In the genomic region with DNA sequence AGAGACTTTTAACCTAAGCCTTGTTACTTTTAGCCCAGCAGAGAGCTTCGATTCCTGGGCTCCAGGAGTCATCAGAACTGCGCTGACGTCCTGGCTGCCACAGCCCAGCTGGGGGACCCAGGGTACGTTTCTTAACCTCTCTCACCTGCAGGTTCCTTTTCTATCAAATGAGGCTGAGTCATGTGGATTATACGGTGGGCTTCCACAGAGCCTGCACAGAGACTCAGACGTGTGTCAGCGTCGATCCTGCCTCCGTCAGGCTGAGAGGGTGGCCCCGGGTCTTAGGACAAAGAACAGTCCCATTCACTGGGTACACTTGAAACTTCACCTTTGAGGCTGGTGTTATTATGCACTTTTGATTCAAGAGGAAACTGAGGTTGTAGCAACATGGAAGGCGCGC, we compare ENCODE assay signal across 1 cellular context.
TF ChIP-seq lines count a peak whose summit lies in the region.

No MANE protein-coding gene starts in this region.

TF ChIP-seq in H1, 55 proteins besides CTCF, POLR2A, EP300 and RAD21:
- no peak for TF ChIP-seq KDM4A (IDR thresholded peaks at IDR 0.05; ENCODE audit: low read depth, low read length, severe bottlenecking)
- TF ChIP-seq SIX5 (IDR thresholded peaks at IDR 0.05; ENCODE audit: low read depth, low read length): no peak
- no peak for TF ChIP-seq CHD2 (IDR thresholded peaks at IDR 0.05; ENCODE audit: low read length)
- no peak for TF ChIP-seq ASH2L (IDR thresholded peaks at IDR 0.05; ENCODE audit: low read length)
- TF ChIP-seq CHD1 (IDR thresholded peaks at IDR 0.05; ENCODE audit: low read depth, low read length): no peak
- TF ChIP-seq BRCA1 (IDR thresholded peaks at IDR 0.05; ENCODE audit: low read depth, low read length): no peak
- TF ChIP-seq SAP30 (IDR thresholded peaks at IDR 0.05; ENCODE audit: insufficient read depth, insufficient replicate concordance, low read length): no peak
- no peak for TF ChIP-seq TBP (IDR thresholded peaks at IDR 0.05; ENCODE audit: low read depth, low read length)
- no peak for TF ChIP-seq RNF2 (IDR thresholded peaks at IDR 0.05; ENCODE audit: borderline replicate concordance, low read depth, low read length, missing control alignments, poor library complexity, severe bottlenecking)
- TF ChIP-seq RXRA (IDR thresholded peaks at IDR 0.05; ENCODE audit: insufficient read depth, low read depth, low read length): no peak
- TF ChIP-seq, protein P1, sequence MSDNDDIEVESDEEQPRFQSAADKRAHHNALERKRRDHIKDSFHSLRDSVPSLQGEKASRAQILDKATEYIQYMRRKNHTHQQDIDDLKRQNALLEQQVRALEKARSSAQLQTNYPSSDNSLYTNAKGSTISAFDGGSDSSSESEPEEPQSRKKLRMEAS (IDR thresholded peaks at IDR 0.05): no peak
- TF ChIP-seq TCF12 (IDR thresholded peaks at IDR 0.05; ENCODE audit: low read depth, low read length): no peak
- TF ChIP-seq, protein P2, sequence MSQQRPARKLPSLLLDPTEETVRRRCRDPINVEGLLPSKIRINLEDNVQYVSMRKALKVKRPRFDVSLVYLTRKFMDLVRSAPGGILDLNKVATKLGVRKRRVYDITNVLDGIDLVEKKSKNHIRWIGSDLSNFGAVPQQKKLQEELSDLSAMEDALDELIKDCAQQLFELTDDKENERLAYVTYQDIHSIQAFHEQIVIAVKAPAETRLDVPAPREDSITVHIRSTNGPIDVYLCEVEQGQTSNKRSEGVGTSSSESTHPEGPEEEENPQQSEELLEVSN (IDR thresholded peaks at IDR 0.05): no peak
- TF ChIP-seq, protein P3, sequence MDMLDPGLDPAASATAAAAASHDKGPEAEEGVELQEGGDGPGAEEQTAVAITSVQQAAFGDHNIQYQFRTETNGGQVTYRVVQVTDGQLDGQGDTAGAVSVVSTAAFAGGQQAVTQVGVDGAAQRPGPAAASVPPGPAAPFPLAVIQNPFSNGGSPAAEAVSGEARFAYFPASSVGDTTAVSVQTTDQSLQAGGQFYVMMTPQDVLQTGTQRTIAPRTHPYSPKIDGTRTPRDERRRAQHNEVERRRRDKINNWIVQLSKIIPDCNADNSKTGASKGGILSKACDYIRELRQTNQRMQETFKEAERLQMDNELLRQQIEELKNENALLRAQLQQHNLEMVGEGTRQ (IDR thresholded peaks at IDR 0.05; ENCODE audit: low read length): no peak
- no peak for TF ChIP-seq NRF1 (IDR thresholded peaks at IDR 0.05; ENCODE audit: low read depth, low read length)
- no peak for TF ChIP-seq SP4 (IDR thresholded peaks at IDR 0.05; ENCODE audit: low read length)
- no peak for TF ChIP-seq SIN3A (conservative IDR thresholded peaks at IDR 0.05 in 1 of 2, IDR thresholded peaks at IDR 0.05 in 1 of 2; ENCODE audit: low read depth in 1 of 2, low read length in 2 of 2)
